In genomic region chr2:35997488-35997887, GRCh38 we compare ENCODE assay signal across 20 cellular contexts.
DNase-seq lines count a peak whose midpoint lies in the region; ATAC-seq and TF ChIP-seq lines count a peak whose summit lies in the region.
"Had no signal": no experiment of that assay in that cellular context is flagged by ENCODE, and none has a peak within 500 bp of the region (broad histone marks: within the 10 kb centered on the region; RNA-seq: fewer than 3 reads in every experiment).

No MANE protein-coding gene starts in this region.

- H3K27me3 ChIP-seq in mammary epithelial cell (ENCODE audit: insufficient read depth, low read length): peaks cover 2% of the 10 kb centered on the region

- dilution Hi-C loops in mammary epithelial cell (cut with HindIII; ENCODE audit: low sequenced_read_pairs): no loop called here

- in situ Hi-C loops in mammary epithelial cell (cut with MboI; ENCODE audit: low sequenced_read_pairs in 2 of 2): no loop called here

- H3K9me3 ChIP-seq in mammary epithelial cell (replicated peaks; ENCODE audit: insufficient read depth, low read length): no peaks in the 10 kb centered on the region

- H4K20me1 ChIP-seq in mammary epithelial cell (ENCODE audit: insufficient read depth, low read length): no peaks in the 10 kb centered on the region

- H3K36me3 ChIP-seq in mammary epithelial cell (ENCODE audit: insufficient read depth, low read length): no peaks in the 10 kb centered on the region

- no peaks in the 10 kb centered on the region for H3K4me1 ChIP-seq in mammary epithelial cell (ENCODE audit: insufficient read depth, low read length)

- no peak for TF ChIP-seq CTCF in mammary epithelial cell (conservative IDR thresholded peaks at IDR 0.05 in 1 of 2, IDR thresholded peaks at IDR 0.05 in 1 of 2; ENCODE audit: extremely low read depth in 1 of 2, insufficient read depth in 1 of 2, low read depth in 1 of 2, low read length in 2 of 2)

- H3K4me2 ChIP-seq in mammary epithelial cell (ENCODE audit: insufficient read depth, low read depth, low read length): no peak overlapping the region

- 86% methylated on average over 2 of the region's 2 CpGs for WGBS in mammary epithelial cell (ENCODE audit: low coverage, missing lambda C conversion rate)

- intact Hi-C loops in mammary epithelial cell (cut with micrococcal nuclease): no loop called here

- peak; percentile 22 for DNase-seq in activated CD4-positive, alpha-beta T cell treated with anti-CD3 and anti-CD28 coated beads for 48 hours
- no peak for DNase-seq in activated CD4-positive, alpha-beta T cell treated with anti-CD3 and anti-CD28 coated beads, Interleukin-2, amount 50 U/mL, for 1 hour
- peak; percentile 11 for DNase-seq in stimulated activated CD4-positive, alpha-beta T cell treated with anti-CD3 and anti-CD28 coated beads, Interleukin-4, amount 100 ng/mL, for 24 hours
- DNase-seq in stimulated activated CD4-positive, alpha-beta T cell treated with anti-CD3 and anti-CD28 coated beads, Interleukin-15, amount 100 ng/mL, for 24 hours: no peak
- peak; percentile 17 for DNase-seq in mammary epithelial cell
- DNase-seq in effector CD4-positive, alpha-beta T cell: no peak
- DNase-seq: DMS53, GF-D8, H7, NCI-H1092, NCI-H1436, NCI-H187 treated with DMSO at 0.1 percent for 48 hours, NCI-H2107, NCI-H446 treated with DMSO at 0.1 percent for 48 hours, NCI-H526 treated with DMSO at 0.1 percent for 48 hours, Right ventricle myocardium superior had no signal

- no peak overlapping the region for H3K27ac ChIP-seq in mammary epithelial cell (ENCODE audit: insufficient read depth, low read depth, low read length)

- no peak for ATAC-seq in GM18909 (IDR thresholded peaks at IDR 0.05; ENCODE audit: poor library complexity, unreplicated experiment)
- ATAC-seq in GM18873 (IDR thresholded peaks at IDR 0.05; ENCODE audit: low FRiP score, unreplicated experiment): no peak
- ATAC-seq: HepG2, K562 had no signal

- H2AFZ ChIP-seq in mammary epithelial cell (ENCODE audit: low read depth, low read length): no peak overlapping the region

- H3K9ac ChIP-seq in mammary epithelial cell (ENCODE audit: insufficient read depth, low read length): no peak overlapping the region

- no peak overlapping the region for H3K4me3 ChIP-seq in mammary epithelial cell (replicated peaks in 1 of 3; ENCODE audit: insufficient read depth in 1 of 3, low read depth in 2 of 3, low read length in 3 of 3)
- H3K4me3 ChIP-seq: K562 had no signal

- BruUV-seq in mammary epithelial cell (replicated peaks; lab: Mats Ljungman, UMichigan): no TSS peak

- CTCF ChIA-PET in mammary epithelial cell (lab: Charles Lee; ENCODE audit: low non-redundant PET): no interaction called here

- no peaks in the 10 kb centered on the region for H3K79me2 ChIP-seq in mammary epithelial cell (ENCODE audit: insufficient read depth, low read length)

Comparison
In these comparisons a context has a peak if more than half of its experiments do, and no peak if none do; other contexts are left out.
1. DNase-seq: peak in activated CD4-positive, alpha-beta T cell treated with anti-CD3 and anti-CD28 coated beads for 48 hours (single experiment), stimulated activated CD4-positive, alpha-beta T cell treated with anti-CD3 and anti-CD28 coated beads, Interleukin-4, amount 100 ng/mL, for 24 hours (single experiment) and mammary epithelial cell (single experiment); none in activated CD4-positive, alpha-beta T cell treated with anti-CD3 and anti-CD28 coated beads, Interleukin-2, amount 50 U/mL, for 1 hour (single experiment), stimulated activated CD4-positive, alpha-beta T cell treated with anti-CD3 and anti-CD28 coated beads, Interleukin-15, amount 100 ng/mL, for 24 hours (single experiment) and effector CD4-positive, alpha-beta T cell (single experiment).